ENCODE assay signal across 13 cellular contexts in the genomic region with DNA sequence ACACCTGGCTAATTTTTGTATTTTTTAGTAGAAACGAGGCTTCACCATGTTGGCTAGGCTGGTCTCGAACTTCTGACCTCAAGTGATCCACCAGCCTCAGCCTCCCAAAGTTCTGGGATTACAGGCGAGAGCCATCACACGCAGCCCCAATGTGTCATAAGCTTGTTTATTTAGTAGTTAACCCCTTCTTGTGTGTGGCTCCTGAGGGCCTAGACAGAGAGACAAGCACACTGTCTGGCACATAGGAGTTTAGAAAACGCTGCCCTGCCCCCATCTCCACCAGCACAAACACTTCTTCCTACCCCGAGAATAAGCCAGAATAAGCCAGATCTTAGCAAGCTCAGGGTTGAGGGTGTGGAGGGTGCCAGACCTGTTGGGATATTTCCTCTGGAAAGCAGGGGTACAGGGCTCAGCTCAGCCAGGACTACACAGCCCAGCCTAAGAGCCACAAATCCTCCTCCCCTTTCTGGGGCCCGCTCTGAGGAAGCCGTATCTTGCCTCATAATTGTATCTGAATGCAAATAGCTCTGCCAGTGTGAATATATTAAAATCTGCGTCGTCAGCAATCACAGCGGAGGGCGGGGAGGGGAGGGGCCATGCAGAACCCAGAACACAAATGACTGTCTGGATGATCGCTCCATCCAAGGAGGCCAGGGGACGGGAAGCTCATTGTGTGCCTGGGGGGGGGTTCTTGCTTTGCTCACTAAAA.
DNase-seq lines count a peak whose midpoint lies in the region; ATAC-seq lines count a peak whose summit lies in the region.
"Had no signal": no experiment of that assay in that cellular context is flagged by ENCODE, and none has a peak within 500 bp of the region (broad histone marks: within the 10 kb centered on the region; RNA-seq: fewer than 3 reads in every experiment).

No MANE protein-coding gene starts in this region.

- no peak overlapping the region for H3K4me3 Mint-ChIP-seq in activated T-helper 2 cell treated with anti-CD3 and anti-CD28 coated beads, Interferon-gamma antibody, Interleukin-2, Interleukin-4, amounts not matched to agents 10 μg/mL and 5 μg/mL and 100 μg/mL, durations not matched to agents 14 hours and 24 hours and 36 hours (ENCODE audit: low read depth)
- H3K4me3 Mint-ChIP-seq: activated T-helper 17 cell treated with anti-CD3 and anti-CD28 coated beads, Interleukin-2, amount 50 U/mL, for 72 hours; naive thymus-derived CD8-positive, alpha-beta T cell had no signal

- H3K27me3 Mint-ChIP-seq in activated T-helper 2 cell treated with anti-CD3 and anti-CD28 coated beads, Interferon-gamma antibody, Interleukin-2, Interleukin-4, amounts not matched to agents 10 μg/mL and 5 μg/mL and 100 μg/mL, durations not matched to agents 14 hours and 24 hours and 36 hours (ENCODE audit: low read depth), result no peaks in the 10 kb centered on the region

- H3K27me3 ChIP-seq in GM23248 (replicated peaks; ENCODE audit: insufficient read depth), result no peaks in the 10 kb centered on the region

- H3K27ac Mint-ChIP-seq in activated T-helper 2 cell treated with anti-CD3 and anti-CD28 coated beads, Interferon-gamma antibody, Interleukin-2, Interleukin-4, amounts not matched to agents 10 μg/mL and 5 μg/mL and 100 μg/mL, durations not matched to agents 14 hours and 24 hours and 36 hours, result no peak overlapping the region
- H3K27ac Mint-ChIP-seq: activated T-helper 17 cell treated with anti-CD3 and anti-CD28 coated beads, Interleukin-2, amount 50 U/mL, for 72 hours had no signal

- H3K4me1 Mint-ChIP-seq in activated T-helper 2 cell treated with anti-CD3 and anti-CD28 coated beads, Interferon-gamma antibody, Interleukin-2, Interleukin-4, amounts not matched to agents 10 μg/mL and 5 μg/mL and 100 μg/mL, durations not matched to agents 14 hours and 24 hours and 36 hours (ENCODE audit: low read depth), result no peaks in the 10 kb centered on the region
- H3K4me1 Mint-ChIP-seq: activated T-helper 17 cell treated with anti-CD3 and anti-CD28 coated beads, Interleukin-2, amount 50 U/mL, for 72 hours; naive thymus-derived CD8-positive, alpha-beta T cell had no signal

- peaks cover 6% of the 10 kb centered on the region for H3K9me3 Mint-ChIP-seq in activated T-helper 2 cell treated with anti-CD3 and anti-CD28 coated beads, Interferon-gamma antibody, Interleukin-2, Interleukin-4, amounts not matched to agents 10 μg/mL and 5 μg/mL and 100 μg/mL, durations not matched to agents 14 hours and 24 hours and 36 hours
- H3K9me3 Mint-ChIP-seq: activated T-helper 17 cell treated with anti-CD3 and anti-CD28 coated beads, Interleukin-2, amount 50 U/mL, for 72 hours had no signal

- no peaks in the 10 kb centered on the region for H3F3A ChIP-seq in GM23248 (ENCODE audit: insufficient read depth)

- H3K4me2 ChIP-seq in GM23248 (ENCODE audit: unreplicated experiment), result peak overlapping the region; percentile 45
- H3K4me2 ChIP-seq: SK-N-SH had no signal

- H3K9me3 ChIP-seq in GM23248 (ENCODE audit: low read depth), result no peaks in the 10 kb centered on the region
- H3K9me3 ChIP-seq: SK-N-SH had no signal

- H3K9ac ChIP-seq in GM23248, result no peak overlapping the region
- H3K9ac ChIP-seq: SK-N-SH had no signal

- no peak for ATAC-seq in GM21423 (IDR thresholded peaks at IDR 0.05; ENCODE audit: unreplicated experiment)
- no peak for ATAC-seq in GM18858 (IDR thresholded peaks at IDR 0.05; ENCODE audit: unreplicated experiment)
- ATAC-seq: activated T-helper 17 cell treated with anti-CD3 and anti-CD28 coated beads, Interleukin-2, amount 50 U/mL, for 72 hours; naive thymus-derived CD8-positive, alpha-beta T cell had no signal

- no peak overlapping the region for H3K4me3 ChIP-seq in GM23248
- H3K4me3 ChIP-seq: coronary artery had no signal

- no peaks in the 10 kb centered on the region for H3K36me3 ChIP-seq in GM23248 (ENCODE audit: low read depth)

- H4K20me1 ChIP-seq in GM23248 (ENCODE audit: insufficient read depth), result no peaks in the 10 kb centered on the region

- 14 to 15% methylated on average over 14 of the region's 14 CpGs for WGBS in GM23248 (ENCODE audit: low coverage in 1 of 2, low lambda C conversion rate in 2 of 2, missing lambda C conversion rate in 2 of 2), 2 experiments

- in situ Hi-C loops in GM23248 (cut with MboI), result no loop called here

- DNase-seq in GM23248 (peak; percentile 72), NOMO-1 treated with dmso at 0.1 percent for 144 hours (lab: John Stamatoyannopoulos, UW; ENCODE audit: unreplicated experiment) (peak; percentile 20), fibroblast of gingiva (ENCODE audit: low read depth) (peak; percentile 62), renal cortical epithelial cell (ENCODE audit: low read depth) (peak; percentile 15)
- no peak for DNase-seq in activated T-helper 2 cell treated with anti-CD3 and anti-CD28 coated beads, Interferon-gamma antibody, Interleukin-2, Interleukin-4, amounts not matched to agents 10 μg/mL and 5 μg/mL and 100 μg/mL, durations not matched to agents 14 hours and 24 hours and 36 hours (ENCODE audit: low spot score)
- DNase-seq: activated CD4-positive, alpha-beta T cell treated with anti-CD3 and anti-CD28 coated beads for 1 hour; naive thymus-derived CD8-positive, alpha-beta T cell; SK-N-SH; stimulated activated CD4-positive, alpha-beta T cell treated with anti-CD3 and anti-CD28 coated beads, Interleukin-1b, Interleukin-23, amount 100 ng/mL, for 48 hours had no signal

- intact Hi-C loops in activated T-helper 2 cell treated with anti-CD3 and anti-CD28 coated beads, Interferon-gamma antibody, Interleukin-2, Interleukin-4, amounts not matched to agents 10 μg/mL and 5 μg/mL and 100 μg/mL, durations not matched to agents 14 hours and 24 hours and 36 hours (cut with micrococcal nuclease), result no loop called here

- no peaks in the 10 kb centered on the region for H3K9me2 ChIP-seq in GM23248 (ENCODE audit: insufficient read depth)
- H3K9me2 ChIP-seq: SK-N-SH had no signal

- no peaks in the 10 kb centered on the region for H3K79me2 ChIP-seq in GM23248 (ENCODE audit: insufficient read depth)

- peak overlapping the region; percentile 63 for H2AFZ ChIP-seq in GM23248

- H3K27ac ChIP-seq in GM23248, result no peak overlapping the region
- H3K27ac ChIP-seq: coronary artery had no signal

- no peaks in the 10 kb centered on the region for H3K36me3 Mint-ChIP-seq in activated T-helper 2 cell treated with anti-CD3 and anti-CD28 coated beads, Interferon-gamma antibody, Interleukin-2, Interleukin-4, amounts not matched to agents 10 μg/mL and 5 μg/mL and 100 μg/mL, durations not matched to agents 14 hours and 24 hours and 36 hours (ENCODE audit: low read depth)

- H3K4me1 ChIP-seq in GM23248 (ENCODE audit: insufficient read depth), result peaks cover 8% of the 10 kb centered on the region; the same call in 1 of the 2 replicates
